In genomic region chr16:48498761-48499600, GRCh38 we compare ENCODE assay signal across 10 cellular contexts.
DNase-seq lines count a peak whose midpoint lies in the region; ATAC-seq and TF ChIP-seq lines count a peak whose summit lies in the region.
"Had no signal": no experiment of that assay in that cellular context is flagged by ENCODE, and none has a peak within 500 bp of the region (broad histone marks: within the 10 kb centered on the region; RNA-seq: fewer than 3 reads in every experiment).

No MANE protein-coding gene starts in this region.

- no peak for TF ChIP-seq POLR2A in NB4 (IDR thresholded peaks at IDR 0.05; ENCODE audit: extremely low read depth, insufficient read length)

- DNase-seq in NB4 (ENCODE audit: low read depth) (peak; percentile 65), coronary artery (ENCODE audit: low spot score) (no peak), mesothelial cell of epicardium (ENCODE audit: low spot score in 2 of 2, unreplicated experiment in 2 of 2) (no peak), NCI-H146 (lab: John Stamatoyannopoulos, UW) (no peak), SW 1271 (lab: John Stamatoyannopoulos, UW) (no peak)
- DNase-seq: activated CD4-positive, alpha-beta T cell treated with anti-CD3 and anti-CD28 coated beads for 1 hour; CD4-positive, alpha-beta T cell had no signal

- H3K4me1 Mint-ChIP-seq in mesothelial cell of epicardium = peaks cover 43% of the 10 kb centered on the region

- H3K9me3 Mint-ChIP-seq in mesothelial cell of epicardium = peaks cover 14% of the 10 kb centered on the region
- H3K9me3 Mint-ChIP-seq: CD4-positive, alpha-beta T cell had no signal

- H3K27ac ChIP-seq in 22Rv1 (peak overlapping the region; percentile 32), coronary artery (peak overlapping the region; percentile 69 to 80)

- TF ChIP-seq CTCF in 22Rv1 (IDR thresholded peaks at IDR 0.05) = no peak
- TF ChIP-seq CTCF in NB4 (IDR thresholded peaks at IDR 0.05; ENCODE audit: low read depth, low read length) = no peak
- no peak for TF ChIP-seq CTCF in coronary artery (IDR thresholded peaks at IDR 0.05)
- TF ChIP-seq CTCF in mesothelial cell of epicardium (IDR thresholded peaks at IDR 0.05; ENCODE audit: unreplicated experiment) = no peak

- H3K27me3 Mint-ChIP-seq in mesothelial cell of epicardium (ENCODE audit: low read depth) = no peaks in the 10 kb centered on the region
- H3K27me3 Mint-ChIP-seq: CD4-positive, alpha-beta T cell had no signal

- no peak for ATAC-seq in GM19467 (IDR thresholded peaks at IDR 0.05; ENCODE audit: unreplicated experiment)
- no peak for ATAC-seq in HG03280 (IDR thresholded peaks at IDR 0.05; ENCODE audit: unreplicated experiment)

- H3K4me3 ChIP-seq in NB4 (ENCODE audit: low read depth, low read length) (no peak overlapping the region), coronary artery (no peak overlapping the region)

- H3K27ac Mint-ChIP-seq in mesothelial cell of epicardium = peak overlapping the region; percentile 90
- H3K27ac Mint-ChIP-seq: CD4-positive, alpha-beta T cell had no signal

- H3K4me3 Mint-ChIP-seq in mesothelial cell of epicardium = no peak overlapping the region
- H3K4me3 Mint-ChIP-seq: CD4-positive, alpha-beta T cell had no signal

- no peaks in the 10 kb centered on the region for H3K36me3 Mint-ChIP-seq in mesothelial cell of epicardium
